Comparison of ENCODE assay signal across 18 cellular contexts in genomic region chr15:83057660-83058376, GRCh38. TPM values are rescaled to one million over a fixed set of nuclear protein-coding genes. Genes with fewer than 3 reads are reported as not detected.
DNase-seq lines count a peak whose midpoint lies in the region; TF ChIP-seq lines count a peak whose summit lies in the region.
"Had no signal": no experiment of that assay in that cellular context is flagged by ENCODE, and none has a peak within 500 bp of the region (broad histone marks: within the 10 kb centered on the region; RNA-seq: fewer than 3 reads in every experiment).

No MANE protein-coding gene starts in this region.

- H3K4me3 ChIP-seq in HUES64 (ENCODE audit: low read length) (no peak overlapping the region), left ventricle myocardium inferior (no peak overlapping the region), smooth muscle cell (no peak overlapping the region)
- H3K4me3 ChIP-seq: right lobe of liver had no signal

- intact Hi-C loops in left ventricle myocardium inferior (cut with micrococcal nuclease) = no loop called here

- no peak for TF ChIP-seq CTCF in left ventricle myocardium inferior (IDR thresholded peaks at IDR 0.05; ENCODE audit: borderline replicate concordance)
- no peak for TF ChIP-seq CTCF in smooth muscle cell (IDR thresholded peaks at IDR 0.05; ENCODE audit: borderline replicate concordance, insufficient read depth, poor library complexity, severe bottlenecking)

- WGBS in HUES64 = 87% methylated on average over 7 of the region's 7 CpGs
- WGBS in smooth muscle cell (ENCODE audit: low lambda C conversion rate) = 56% methylated on average over 7 of the region's 7 CpGs

- H3K4me1 ChIP-seq in HUES64 (ENCODE audit: insufficient read depth, low read length) (peaks cover 23% of the 10 kb centered on the region), left ventricle myocardium inferior (peaks cover 66% of the 10 kb centered on the region), smooth muscle cell (ENCODE audit: low read depth) (peaks cover 12% of the 10 kb centered on the region)
- H3K4me1 ChIP-seq: right lobe of liver had no signal

- H3K79me2 ChIP-seq in smooth muscle cell (ENCODE audit: low read depth) = peaks cover 63% of the 10 kb centered on the region

- H4K20me1 ChIP-seq in smooth muscle cell (ENCODE audit: low read depth) = peaks cover 95% of the 10 kb centered on the region

- H3K9ac ChIP-seq in HUES64 (ENCODE audit: low read depth, low read length) (no peak overlapping the region), smooth muscle cell (ENCODE audit: low read depth) (no peak overlapping the region)

- H3K9me3 ChIP-seq in HUES64 (ENCODE audit: insufficient read depth, low read depth, low read length) (no peaks in the 10 kb centered on the region), left ventricle myocardium inferior (replicated peaks) (no peaks in the 10 kb centered on the region), smooth muscle cell (replicated peaks; ENCODE audit: low read depth) (no peaks in the 10 kb centered on the region)
- H3K9me3 ChIP-seq: right lobe of liver had no signal

- H3F3A ChIP-seq in smooth muscle cell (ENCODE audit: low read depth) = no peaks in the 10 kb centered on the region

- H3K36me3 ChIP-seq in HUES64 (ENCODE audit: insufficient read depth, low read length) (peaks cover 46% of the 10 kb centered on the region), left ventricle myocardium inferior (peaks cover 28% of the 10 kb centered on the region), smooth muscle cell (ENCODE audit: low read depth) (peaks cover 17% of the 10 kb centered on the region)

- no peaks in the 10 kb centered on the region for H3K27me3 ChIP-seq in HUES64 (ENCODE audit: insufficient read depth, low read length)
- H3K27me3 ChIP-seq in left ventricle myocardium inferior (ENCODE audit: low read depth) = no peaks in the 10 kb centered on the region
- no peaks in the 10 kb centered on the region for H3K27me3 ChIP-seq in smooth muscle cell (ENCODE audit: low read depth)
- H3K27me3 ChIP-seq: right lobe of liver had no signal

- peak overlapping the region; percentile 65; the same call in 1 of the 2 replicates for H3K27ac ChIP-seq in HUES64 (ENCODE audit: low read depth, low read length)
- peak overlapping the region; percentile 45 for H3K27ac ChIP-seq in left ventricle myocardium inferior (replicated peaks)
- no peak overlapping the region for H3K27ac ChIP-seq in smooth muscle cell (ENCODE audit: low read depth)
- H3K27ac ChIP-seq: right lobe of liver had no signal

- H2AFZ ChIP-seq in smooth muscle cell (ENCODE audit: low read depth) = no peak overlapping the region

- H3K4me2 ChIP-seq in smooth muscle cell = peak overlapping the region; percentile 8

- DNase-seq in amniotic epithelial cell (ENCODE audit: low read depth) (peak; percentile 60), left ventricle myocardium inferior (no peak), smooth muscle cell (lab: John Stamatoyannopoulos, UW; ENCODE audit: unreplicated experiment) (no peak), COLO668 (lab: John Stamatoyannopoulos, UW; ENCODE audit: unreplicated experiment) (no peak), SW480 (ENCODE audit: low spot score) (no peak), NCI-H1105 (lab: John Stamatoyannopoulos, UW) (no peak)
- DNase-seq: activated T-cell treated with anti-CD3 and anti-CD28 coated beads, Interleukin-2, amount 50 U/mL, for 48 hours; DMS79 treated with DMSO at 0.1 percent for 48 hours; HCEC 1CT; mammary epithelial cell; NCI-H146; NCI-H2227 treated with DMSO at 0.1 percent for 48 hours; NK-92 treated with Interleukin-12 subunit alpha and Interleukin-12 subunit beta, amount 100 ng/mL, for 24 hours; right lobe of liver; RPMI8226; stimulated activated CD4-positive, alpha-beta T cell treated with anti-CD3 and anti-CD28 coated beads, Interleukin-4, amount 100 ng/mL, for 24 hours; stimulated activated CD8-positive, alpha-beta memory T cell treated with anti-CD3 and anti-CD28 coated beads, Interleukin-4, amount 100 ng/mL, for 48 hours had no signal

RNA-seq across cellular contexts. Expression of gene BTBD1, which starts 9.2 kb away (rescaled TPM):
- 28.4 TPM for polyA plus RNA-seq in HUES64 (2013, experiment 1 of 2)
- 33.3 TPM for polyA plus RNA-seq in HUES64 (2013, experiment 2 of 2)
- total RNA-seq in left ventricle myocardium inferior (169 TPM), smooth muscle cell (75.2 and 84.2 TPM in 2 replicates)
- polyA plus RNA-seq in smooth muscle cell = 39.3 and 43.2 TPM in 2 replicates

RNA-seq across cellular contexts. Expression of gene C15orf40, which starts 46.4 kb away (rescaled TPM):
- 13.9 TPM for polyA plus RNA-seq in HUES64 (2013, experiment 1 of 2)
- 13.5 TPM for polyA plus RNA-seq in HUES64 (2013, experiment 2 of 2)
- total RNA-seq in left ventricle myocardium inferior (10.4 TPM), smooth muscle cell (4.2 and 14.3 TPM in 2 replicates)
- 19.3 and 29.0 TPM in 2 replicates for polyA plus RNA-seq in smooth muscle cell

RNA-seq across cellular contexts. Expression of gene TM6SF1, which starts 49.6 kb away (rescaled TPM):
- 0.35 TPM for polyA plus RNA-seq in HUES64 (2013, experiment 1 of 2)
- not detected for polyA plus RNA-seq in HUES64 (2013, experiment 2 of 2)
- total RNA-seq in left ventricle myocardium inferior (4.7 TPM), smooth muscle cell (1.5 TPM in 1 of 2 replicates, not detected in the other)
- polyA plus RNA-seq in smooth muscle cell = 0.14 TPM in 1 of 2 replicates, not detected in the other
- polyA plus RNA-seq: mammary epithelial cell had no signal
